In genomic region chr6:165008971-165009370, GRCh38 we compare ENCODE assay signal across 23 cellular contexts.
"Had no signal": no experiment of that assay in that cellular context is flagged by ENCODE, and none has a peak within 500 bp of the region (broad histone marks: within the 10 kb centered on the region; RNA-seq: fewer than 3 reads in every experiment).

No MANE protein-coding gene starts in this region.

- DNase-seq: dermis blood vessel endothelial cell; effector memory CD4-positive, alpha-beta T cell; esophagus squamous epithelium; foreskin melanocyte; glutamatergic neuron; heart right ventricle; hippocampal formation; left ventricle myocardium superior; lower lobe of right lung; naive B cell; right lobe of liver; stimulated activated CD4-positive, alpha-beta T cell treated with anti-CD3 and anti-CD28 coated beads, Interleukin-12 subunit alpha, Interleukin-12 subunit beta, amount 100 ng/mL, for 4 hours; stimulated activated CD4-positive, alpha-beta T cell treated with anti-CD3 and anti-CD28 coated beads, Interleukin-1b, Interleukin-23, amount 100 ng/mL, for 48 hours; stimulated activated CD4-positive, alpha-beta T cell treated with anti-CD3 and anti-CD28 coated beads, Interleukin-4, amount 100 ng/mL, for 24 hours; stimulated activated naive CD8-positive, alpha-beta T cell treated with anti-CD3 and anti-CD28 coated beads, Interleukin-15, Interleukin-2, amounts not matched to agents 100 U/mL and 50 U/mL, for 24 hours; substantia nigra; testis; tibial artery; upper lobe of left lung had no signal

- H3K27ac ChIP-seq: coronary artery, esophagus squamous epithelium, heart right ventricle, lower lobe of right lung, neutrophil, parathyroid adenoma, right lobe of liver, testis, tibial artery, upper lobe of left lung had no signal

- H3K4me1 ChIP-seq: esophagus squamous epithelium, heart right ventricle, lower lobe of right lung, parathyroid adenoma, right lobe of liver, tibial artery, upper lobe of left lung had no signal

- H2AFZ ChIP-seq: parathyroid adenoma had no signal

- H3K4me2 ChIP-seq: smooth muscle cell had no signal

- H3K36me3 ChIP-seq: esophagus squamous epithelium, heart right ventricle, lower lobe of right lung, neutrophil, right lobe of liver, tibial artery, upper lobe of left lung had no signal

- H3K79me2 ChIP-seq: parathyroid adenoma had no signal

- H3K9ac ChIP-seq: parathyroid adenoma had no signal

- H3K4me3 ChIP-seq: coronary artery, esophagus squamous epithelium, heart right ventricle, lower lobe of right lung, right lobe of liver, smooth muscle cell, testis, tibial artery, upper lobe of left lung had no signal

- H3K9me3 ChIP-seq: lower lobe of right lung, neutrophil, right lobe of liver, testis, tibial artery had no signal

- H3K27me3 ChIP-seq: esophagus squamous epithelium, heart right ventricle, neutrophil, right lobe of liver, testis, tibial artery, upper lobe of left lung had no signal
